Comparison of ENCODE assay signal across 25 cellular contexts in genomic region chr4:83738895-83739294, GRCh38.
DNase-seq lines count a peak whose midpoint lies in the region; ATAC-seq, FAIRE-seq and TF ChIP-seq lines count a peak whose summit lies in the region.
"Had no signal": no experiment of that assay in that cellular context is flagged by ENCODE, and none has a peak within 500 bp of the region (broad histone marks: within the 10 kb centered on the region; RNA-seq: fewer than 3 reads in every experiment).

No MANE protein-coding gene starts in this region.

- in situ Hi-C loops in K562 (cut with MboI), result no loop called here

- POLR2A ChIA-PET in K562 (lab: Yijun Ruan, JAX), result interaction anchor here (1.0 kb wide), 1 partner anchor 29 kb away, joined by 3 read pairs; no protein-coding TSS in a partner anchor
- POLR2A ChIA-PET in RWPE1 (lab: Yijun Ruan, JAX; ENCODE audit: low non-redundant PET), result no interaction called here

- H3K4me3 Mint-ChIP-seq in neural progenitor cell, result no peak overlapping the region
- H3K4me3 Mint-ChIP-seq: CD14-positive monocyte; CD4-positive, alpha-beta memory T cell; CD8-positive, alpha-beta memory T cell had no signal

- no peaks in the 10 kb centered on the region for H3K9me3 Mint-ChIP-seq in neural progenitor cell
- H3K9me3 Mint-ChIP-seq: CD4-positive, alpha-beta memory T cell; CD4-positive, CD25-positive, alpha-beta regulatory T cell; CD8-positive, alpha-beta memory T cell had no signal

- H3K27ac ChIP-seq in K562 (ENCODE audit: extremely low read depth, low read depth, low read length), result no peak overlapping the region
- no peak overlapping the region for H3K27ac ChIP-seq in left lung
- H3K27ac ChIP-seq in upper lobe of right lung, result no peak overlapping the region
- no peak overlapping the region for H3K27ac ChIP-seq in neural progenitor cell
- no peak overlapping the region for H3K27ac ChIP-seq in RWPE1
- H3K27ac ChIP-seq: BLaER1 had no signal

- H3K4me1 Mint-ChIP-seq in neural progenitor cell, result no peaks in the 10 kb centered on the region
- H3K4me1 Mint-ChIP-seq: CD14-positive monocyte; CD4-positive, alpha-beta memory T cell; CD4-positive, CD25-positive, alpha-beta regulatory T cell; CD8-positive, alpha-beta memory T cell had no signal

- TF ChIP-seq EP300 in K562 (IDR thresholded peaks at IDR 0.05; ENCODE audit: low read length), result no peak

- H3K9me3 ChIP-seq in K562 (replicated peaks; ENCODE audit: control insufficient read depth, insufficient read depth, low read depth, low read length) (no peaks in the 10 kb centered on the region), left lung (no peaks in the 10 kb centered on the region), upper lobe of right lung (no peaks in the 10 kb centered on the region), neural progenitor cell (ENCODE audit: low read depth) (no peaks in the 10 kb centered on the region)
- H3K9me3 ChIP-seq: BE2C, BLaER1 had no signal

- TF ChIP-seq RAD21 in K562 (CRISPR knock-in tag; conservative IDR thresholded peaks at IDR 0.05 in 1 of 2, IDR thresholded peaks at IDR 0.05 in 1 of 2), result no peak

- H3K4me3 ChIP-seq in K562, result no peak overlapping the region
- H3K4me3 ChIP-seq in left lung, result no peak overlapping the region
- no peak overlapping the region for H3K4me3 ChIP-seq in upper lobe of right lung
- no peak overlapping the region for H3K4me3 ChIP-seq in neural progenitor cell
- H3K4me3 ChIP-seq: BLaER1, GM12878 had no signal

- CTCF ChIA-PET in K562 (lab: Yijun Ruan, JAX; ENCODE audit: low intra/inter-chr PET ratio), result no interaction called here
- CTCF ChIA-PET in RWPE1 (lab: Yijun Ruan, JAX), result no interaction called here

- BruUV-seq in K562 (replicated peaks; lab: Mats Ljungman, UMichigan), result no TSS peak

- no peaks in the 10 kb centered on the region for H3K36me3 Mint-ChIP-seq in neural progenitor cell
- H3K36me3 Mint-ChIP-seq: CD14-positive monocyte; CD4-positive, alpha-beta memory T cell; CD4-positive, CD25-positive, alpha-beta regulatory T cell; CD8-positive, alpha-beta memory T cell had no signal

- no peaks in the 10 kb centered on the region for H4K20me1 ChIP-seq in K562 (replicated peaks; ENCODE audit: control insufficient read depth, insufficient read depth, low read length)
- no peaks in the 10 kb centered on the region for H4K20me1 ChIP-seq in neural progenitor cell (ENCODE audit: low read depth)
- H4K20me1 ChIP-seq: BLaER1 had no signal

- H3K4me1 ChIP-seq in K562 (replicated peaks in 1 of 2; ENCODE audit: control insufficient read depth in 2 of 2, insufficient read depth in 2 of 2, low read length in 2 of 2) (no peaks in the 10 kb centered on the region), left lung (no peaks in the 10 kb centered on the region), upper lobe of right lung (no peaks in the 10 kb centered on the region), neural progenitor cell (no peaks in the 10 kb centered on the region)
- H3K4me1 ChIP-seq: BE2C, BLaER1 had no signal

- ATAC-seq in K562 (no peak), left lung (peak; percentile 87), upper lobe of right lung (peak; percentile 46)
- ATAC-seq: GM12878 had no signal

- H3K9ac ChIP-seq in K562 (ENCODE audit: insufficient read depth in 1 of 2, low read depth in 2 of 2, low read length in 2 of 2) (no peak overlapping the region), neural progenitor cell (no peak overlapping the region)
- H3K9ac ChIP-seq: BLaER1 had no signal

- no peaks in the 10 kb centered on the region for H3F3A ChIP-seq in neural progenitor cell (ENCODE audit: low read depth)

- FAIRE-seq in K562 (lab: Jason Lieb, UNC), result peak; percentile 40
- FAIRE-seq: A204.1, GM12878, GM12892, GM18507 had no signal

- no peak for DNase-seq in K562 (ENCODE audit: extremely low read depth in 1 of 4, low spot score in 3 of 4)
- no peak for DNase-seq in left lung
- DNase-seq in upper lobe of right lung, result no peak
- DNase-seq in neural progenitor cell (ENCODE audit: low spot score), result no peak
- no peak for DNase-seq in RWPE1 (ENCODE audit: low spot score)
- DNase-seq: 8988T; ACHN; BE2C; C1 segment of cervical spinal cord; CD4-positive, alpha-beta memory T cell; CD4-positive, CD25-positive, alpha-beta regulatory T cell; CD8-positive, alpha-beta memory T cell; COR-L47; DMS 273 treated with DMSO at 0.1 percent for 48 hours; DMS153; DMS79; DND-41; EL; GDM1 had no signal

- H3K27me3 Mint-ChIP-seq in neural progenitor cell (ENCODE audit: insufficient read depth, low read depth), result no peaks in the 10 kb centered on the region

- no peaks in the 10 kb centered on the region for H3K9me1 ChIP-seq in K562 (ENCODE audit: control insufficient read depth, insufficient read depth, low read length)

- WGBS in K562 (ENCODE audit: insufficient coverage, low coverage, missing lambda C conversion rate), result 3% methylated on average over 2 of the region's 2 CpGs

- TF ChIP-seq POLR2A in K562 (conservative IDR thresholded peaks at IDR 0.05), result no peak

- H3K4me2 ChIP-seq in K562 (ENCODE audit: insufficient read depth, low read length) (no peak overlapping the region), neural progenitor cell (no peak overlapping the region)
- H3K4me2 ChIP-seq: BLaER1 had no signal

- H3K27ac Mint-ChIP-seq in neural progenitor cell, result no peak overlapping the region
- H3K27ac Mint-ChIP-seq: CD14-positive monocyte; CD4-positive, alpha-beta memory T cell; CD4-positive, CD25-positive, alpha-beta regulatory T cell; CD8-positive, alpha-beta memory T cell had no signal

- H3K27me3 ChIP-seq in K562 (ENCODE audit: control insufficient read depth in 2 of 2, insufficient read depth in 2 of 2, low read length in 2 of 2) (no peaks in the 10 kb centered on the region), left lung (no peaks in the 10 kb centered on the region), upper lobe of right lung (no peaks in the 10 kb centered on the region), neural progenitor cell (no peaks in the 10 kb centered on the region)
- H3K27me3 ChIP-seq: BE2C, BLaER1 had no signal

- TF ChIP-seq CTCF in K562 (IDR thresholded peaks at IDR 0.05 in 2 of 3, conservative IDR thresholded peaks at IDR 0.05 in 1 of 3; ENCODE audit: insufficient read depth in 2 of 3, low read depth in 1 of 3, low read length in 3 of 3) (no peak), left lung (IDR thresholded peaks at IDR 0.05) (no peak), upper lobe of right lung (IDR thresholded peaks at IDR 0.05) (no peak), neural progenitor cell (IDR thresholded peaks at IDR 0.05) (no peak), RWPE1 (conservative IDR thresholded peaks at IDR 0.05; ENCODE audit: low read depth) (no peak)

- H2AFZ ChIP-seq in K562 (ENCODE audit: low read depth, low read length) (no peak overlapping the region), neural progenitor cell (replicated peaks) (no peak overlapping the region)

- no peaks in the 10 kb centered on the region for H3K36me3 ChIP-seq in K562 (ENCODE audit: control insufficient read depth, insufficient read depth, low read length)
- no peaks in the 10 kb centered on the region for H3K36me3 ChIP-seq in left lung
- H3K36me3 ChIP-seq in upper lobe of right lung, result no peaks in the 10 kb centered on the region
- no peaks in the 10 kb centered on the region for H3K36me3 ChIP-seq in neural progenitor cell
- H3K36me3 ChIP-seq: BE2C, BLaER1 had no signal

- H3K79me2 ChIP-seq in K562 (ENCODE audit: control insufficient read depth, insufficient read depth, low read length), result no peaks in the 10 kb centered on the region
- H3K79me2 ChIP-seq in neural progenitor cell (ENCODE audit: low read depth), result no peaks in the 10 kb centered on the region

- intact Hi-C loops in K562 (cut with micrococcal nuclease) (no loop called here), left lung (cut with DNase I) (no loop called here), upper lobe of right lung (cut with DNase I) (no loop called here)

TF ChIP-seq in K562, 482 proteins besides CTCF, POLR2A, EP300 and RAD21 (continues in another document):
- TF ChIP-seq ZBTB17 (CRISPR knock-in tag; IDR thresholded peaks at IDR 0.05), result no peak
- no peak for TF ChIP-seq CEBPB (tag; IDR thresholded peaks at IDR 0.05)
- TF ChIP-seq, protein P1, sequence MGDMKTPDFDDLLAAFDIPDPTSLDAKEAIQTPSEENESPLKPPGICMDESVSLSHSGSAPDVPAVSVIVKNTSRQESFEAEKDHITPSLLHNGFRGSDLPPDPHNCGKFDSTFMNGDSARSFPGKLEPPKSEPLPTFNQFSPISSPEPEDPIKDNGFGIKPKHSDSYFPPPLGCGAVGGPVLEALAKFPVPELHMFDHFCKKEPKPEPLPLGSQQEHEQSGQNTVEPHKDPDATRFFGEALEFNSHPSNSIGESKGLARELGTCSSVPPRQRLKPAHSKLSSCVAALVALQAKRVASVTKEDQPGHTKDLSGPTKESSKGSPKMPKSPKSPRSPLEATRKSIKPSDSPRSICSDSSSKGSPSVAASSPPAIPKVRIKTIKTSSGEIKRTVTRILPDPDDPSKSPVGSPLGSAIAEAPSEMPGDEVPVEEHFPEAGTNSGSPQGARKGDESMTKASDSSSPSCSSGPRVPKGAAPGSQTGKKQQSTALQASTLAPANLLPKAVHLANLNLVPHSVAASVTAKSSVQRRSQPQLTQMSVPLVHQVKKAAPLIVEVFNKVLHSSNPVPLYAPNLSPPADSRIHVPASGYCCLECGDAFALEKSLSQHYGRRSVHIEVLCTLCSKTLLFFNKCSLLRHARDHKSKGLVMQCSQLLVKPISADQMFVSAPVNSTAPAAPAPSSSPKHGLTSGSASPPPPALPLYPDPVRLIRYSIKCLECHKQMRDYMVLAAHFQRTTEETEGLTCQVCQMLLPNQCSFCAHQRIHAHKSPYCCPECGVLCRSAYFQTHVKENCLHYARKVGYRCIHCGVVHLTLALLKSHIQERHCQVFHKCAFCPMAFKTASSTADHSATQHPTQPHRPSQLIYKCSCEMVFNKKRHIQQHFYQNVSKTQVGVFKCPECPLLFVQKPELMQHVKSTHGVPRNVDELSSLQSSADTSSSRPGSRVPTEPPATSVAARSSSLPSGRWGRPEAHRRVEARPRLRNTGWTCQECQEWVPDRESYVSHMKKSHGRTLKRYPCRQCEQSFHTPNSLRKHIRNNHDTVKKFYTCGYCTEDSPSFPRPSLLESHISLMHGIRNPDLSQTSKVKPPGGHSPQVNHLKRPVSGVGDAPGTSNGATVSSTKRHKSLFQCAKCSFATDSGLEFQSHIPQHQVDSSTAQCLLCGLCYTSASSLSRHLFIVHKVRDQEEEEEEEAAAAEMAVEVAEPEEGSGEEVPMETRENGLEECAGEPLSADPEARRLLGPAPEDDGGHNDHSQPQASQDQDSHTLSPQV (IDR thresholded peaks at IDR 0.05), result no peak
- TF ChIP-seq NR2C1 (IDR thresholded peaks at IDR 0.05), result no peak
- no peak for TF ChIP-seq NR2C1 (tag; IDR thresholded peaks at IDR 0.05)
- TF ChIP-seq C11orf30 (IDR thresholded peaks at IDR 0.05; ENCODE audit: low read depth), result no peak
- no peak for TF ChIP-seq CSDE1 (IDR thresholded peaks at IDR 0.05)
- TF ChIP-seq SREBF2 (CRISPR knock-in tag; IDR thresholded peaks at IDR 0.05), result no peak
